Comparison of ENCODE assay signal across 10 cellular contexts in genomic region chrX:41337140-41337539, GRCh38. TPM values are rescaled to one million over a fixed set of nuclear protein-coding genes. Genes with fewer than 3 reads are reported as not detected.
DNase-seq lines count a peak whose midpoint lies in the region; ATAC-seq, FAIRE-seq and TF ChIP-seq lines count a peak whose summit lies in the region.
"Had no signal": no experiment of that assay in that cellular context is flagged by ENCODE, and none has a peak within 500 bp of the region (broad histone marks: within the 10 kb centered on the region; RNA-seq: fewer than 3 reads in every experiment).

No MANE protein-coding gene starts in this region.

- no peak overlapping the region for H3K9ac ChIP-seq in kidney (ENCODE audit: low read length in 2 of 2)

- no peaks in the 10 kb centered on the region for H3K27me3 ChIP-seq in tibial artery

- H3K27me3 Mint-ChIP-seq in activated T-cell treated with anti-CD3 and anti-CD28 coated beads, Interleukin-2, amount 50 U/mL, for 72 hours (ENCODE audit: low read depth) = no peaks in the 10 kb centered on the region
- no peaks in the 10 kb centered on the region for H3K27me3 Mint-ChIP-seq in activated naive CD8-positive, alpha-beta T cell treated with anti-CD3 and anti-CD28 coated beads, Interleukin-2, amount 10 ng/mL, durations not matched to agents 7 days and 5 days

- H3K9me3 Mint-ChIP-seq in activated T-cell treated with anti-CD3 and anti-CD28 coated beads, Interleukin-2, amount 50 U/mL, for 72 hours = no peaks in the 10 kb centered on the region
- H3K9me3 Mint-ChIP-seq in activated naive CD8-positive, alpha-beta T cell treated with anti-CD3 and anti-CD28 coated beads, Interleukin-2, amount 10 ng/mL, durations not matched to agents 7 days and 5 days = no peaks in the 10 kb centered on the region

- no peak overlapping the region for H3K27ac ChIP-seq in kidney (ENCODE audit: low read depth in 2 of 2, low read length in 2 of 2)
- peak overlapping the region in 1 of 2 donors; percentile 30 for H3K27ac ChIP-seq in tibial artery

- no peak for ATAC-seq in activated T-cell treated with anti-CD3 and anti-CD28 coated beads, Interleukin-2, amount 50 U/mL, for 72 hours (replicated peaks in 1 of 2)
- ATAC-seq in activated naive CD8-positive, alpha-beta T cell treated with anti-CD3 and anti-CD28 coated beads, Interleukin-2, amount 10 ng/mL, durations not matched to agents 7 days and 5 days (ENCODE audit: low read depth) = no peak

- H3K9me3 ChIP-seq in kidney (ENCODE audit: control insufficient read depth in 1 of 2, low read length in 2 of 2) (no peaks in the 10 kb centered on the region), tibial artery (no peaks in the 10 kb centered on the region)

- no peak for DNase-seq in activated T-cell treated with anti-CD3 and anti-CD28 coated beads, Interleukin-2, amount 50 U/mL, for 72 hours
- no peak for DNase-seq in activated T-cell treated with anti-CD3 and anti-CD28 coated beads for 4 hours
- no peak for DNase-seq in activated naive CD8-positive, alpha-beta T cell treated with anti-CD3 and anti-CD28 coated beads, Interleukin-2, amount 10 ng/mL, durations not matched to agents 7 days and 5 days
- DNase-seq in kidney = no peak
- DNase-seq in tibial artery = no peak
- DNase-seq in A172 (ENCODE audit: low spot score) = no peak
- DNase-seq in NCI-H146 (lab: John Stamatoyannopoulos, UW) = no peak
- DNase-seq in KG1 (lab: John Stamatoyannopoulos, UW) = no peak
- DNase-seq: foreskin melanocyte; stimulated activated CD8-positive, alpha-beta memory T cell treated with anti-CD3 and anti-CD28 coated beads, Interleukin-4, amount 100 ng/mL, for 48 hours had no signal

- peaks cover 79% of the 10 kb centered on the region for H3K4me1 Mint-ChIP-seq in activated T-cell treated with anti-CD3 and anti-CD28 coated beads, Interleukin-2, amount 50 U/mL, for 72 hours (ENCODE audit: low read depth)
- H3K4me1 Mint-ChIP-seq in activated naive CD8-positive, alpha-beta T cell treated with anti-CD3 and anti-CD28 coated beads, Interleukin-2, amount 10 ng/mL, durations not matched to agents 7 days and 5 days = peaks cover 25% of the 10 kb centered on the region

- H3K4me3 Mint-ChIP-seq in activated T-cell treated with anti-CD3 and anti-CD28 coated beads, Interleukin-2, amount 50 U/mL, for 72 hours = peak overlapping the region; percentile 94 to 95
- H3K4me3 Mint-ChIP-seq in activated naive CD8-positive, alpha-beta T cell treated with anti-CD3 and anti-CD28 coated beads, Interleukin-2, amount 10 ng/mL, durations not matched to agents 7 days and 5 days = peak overlapping the region; percentile 92

- POLR2A ChIA-PET in activated naive CD8-positive, alpha-beta T cell treated with anti-CD3 and anti-CD28 coated beads, Interleukin-2, amount 10 ng/mL, durations not matched to agents 7 days and 5 days (lab: Charles Lee) = interaction anchor here (0.6 to 1.2 kb wide), 3 partner anchors 10 to 60 kb away, joined by 3 to 4 read pairs (median 3); no protein-coding TSS in a partner anchor

- intact Hi-C loops in kidney (cut with DNase I) = no loop called here
- intact Hi-C loops in tibial artery (cut with DNase I; ENCODE audit: low total_unique reads) = no loop called here

- H3K36me3 ChIP-seq in kidney (ENCODE audit: control insufficient read depth in 1 of 2, insufficient read depth in 2 of 2, low read length in 2 of 2) = peaks cover 5 to 16% of the 10 kb centered on the region in 2 donors
- peaks cover 6 to 44% (median 29%) of the 10 kb centered on the region in 3 donors for H3K36me3 ChIP-seq in tibial artery

- H3K36me3 Mint-ChIP-seq in activated T-cell treated with anti-CD3 and anti-CD28 coated beads, Interleukin-2, amount 50 U/mL, for 72 hours (ENCODE audit: insufficient read depth in 2 of 2) = peaks cover 18 to 65% of the 10 kb centered on the region in 2 donors
- peaks cover 34% of the 10 kb centered on the region for H3K36me3 Mint-ChIP-seq in activated naive CD8-positive, alpha-beta T cell treated with anti-CD3 and anti-CD28 coated beads, Interleukin-2, amount 10 ng/mL, durations not matched to agents 7 days and 5 days

- peak overlapping the region; percentile 100 for H3K27ac Mint-ChIP-seq in activated T-cell treated with anti-CD3 and anti-CD28 coated beads, Interleukin-2, amount 50 U/mL, for 72 hours
- peak overlapping the region; percentile 51 for H3K27ac Mint-ChIP-seq in activated naive CD8-positive, alpha-beta T cell treated with anti-CD3 and anti-CD28 coated beads, Interleukin-2, amount 10 ng/mL, durations not matched to agents 7 days and 5 days

- FAIRE-seq in kidney (lab: Jason Lieb, UNC) = no peak

- H3K4me3 ChIP-seq in kidney (ENCODE audit: low read length in 2 of 2) (peak overlapping the region; percentile 88 to 89), tibial artery (peak overlapping the region; percentile 72 to 87)

- TF ChIP-seq CTCF in kidney (IDR thresholded peaks at IDR 0.05; ENCODE audit: borderline replicate concordance, extremely low read depth, insufficient read depth) = no peak
- no peak for TF ChIP-seq CTCF in tibial artery (IDR thresholded peaks at IDR 0.05)

- peaks cover 0 to 3% of the 10 kb centered on the region in 2 donors for H3K4me1 ChIP-seq in kidney (ENCODE audit: control insufficient read depth in 1 of 2, insufficient read depth in 1 of 2, low read depth in 1 of 2, low read length in 2 of 2)
- H3K4me1 ChIP-seq in tibial artery = peaks cover 0 to 54% (median 26%) of the 10 kb centered on the region in 4 donors

RNA-seq across cellular contexts. Expression of gene DDX3X, which starts 3.2 kb away (rescaled TPM):
- 100 to 1,000 TPM; 251 to 419 TPM for total RNA-seq in activated T-cell treated with anti-CD3 and anti-CD28 coated beads, Interleukin-2, amount 50 U/mL, for 72 hours
- 100 to 1,000 TPM; 213 to 225 TPM for total RNA-seq in activated naive CD8-positive, alpha-beta T cell treated with anti-CD3 and anti-CD28 coated beads, Interleukin-2, amount 10 ng/mL, durations not matched to agents 7 days and 5 days
- 275 TPM for total RNA-seq in kidney
- polyA plus RNA-seq in kidney (ENCODE audit: insufficient read depth, low read depth, low replicate concordance) = 43.6 TPM
- 205 and 219 TPM in 2 replicates for total RNA-seq in A172 (2014; rRNA removed; shearing (Covaris generic))
